ENCODE assay signal across 2 cellular contexts in genomic region chrX:30196322-30196721, GRCh38.
TF ChIP-seq lines count a peak whose summit lies in the region.

No MANE protein-coding gene starts in this region.

TF ChIP-seq in A549, 52 proteins besides CTCF, POLR2A, EP300 and RAD21:
- TF ChIP-seq FOSB (CRISPR knock-in tag; IDR thresholded peaks at IDR 0.05) (no peak), MYC (IDR thresholded peaks at IDR 0.05; ENCODE audit: borderline replicate concordance, low read length) (no peak), SREBF2 (IDR thresholded peaks at IDR 0.05) (no peak), CHD2 (IDR thresholded peaks at IDR 0.05; ENCODE audit: low read length, partially characterized antibody) (no peak), FOXS1 (CRISPR knock-in tag; IDR thresholded peaks at IDR 0.05) (no peak), RARB (CRISPR knock-in tag; IDR thresholded peaks at IDR 0.05) (no peak), HOXB13 (CRISPR knock-in tag; IDR thresholded peaks at IDR 0.05; ENCODE audit: low read depth) (no peak), HDAC2 (IDR thresholded peaks at IDR 0.05) (no peak), E2F6 (IDR thresholded peaks at IDR 0.05; ENCODE audit: borderline replicate concordance, low read depth) (no peak), FOSL2 (IDR thresholded peaks at IDR 0.05) (no peak), FOSL2 (CRISPR knock-in tag; IDR thresholded peaks at IDR 0.05) (no peak), BCL3 (IDR thresholded peaks at IDR 0.05) (no peak), USF2 (IDR thresholded peaks at IDR 0.05) (no peak), ELK1 (IDR thresholded peaks at IDR 0.05; ENCODE audit: low read depth, low read length) (no peak), HOXA7 (CRISPR knock-in tag; IDR thresholded peaks at IDR 0.05) (no peak)
TF ChIP-seq in A549: peak in this region for 0.

TF ChIP-seq in endothelial cell of umbilical vein, 7 proteins besides CTCF, POLR2A, EP300 and RAD21:
- TF ChIP-seq POLR2AphosphoS5 (IDR thresholded peaks at IDR 0.05; ENCODE audit: insufficient read depth, low read depth, low read length) = no peak
- TF ChIP-seq MAX (IDR thresholded peaks at IDR 0.05; ENCODE audit: insufficient read depth, insufficient read length) = no peak
- no peak for TF ChIP-seq MYC (IDR thresholded peaks at IDR 0.05; ENCODE audit: low read depth, low read length)
- no peak for TF ChIP-seq JUN (IDR thresholded peaks at IDR 0.05; ENCODE audit: borderline replicate concordance, insufficient read depth, insufficient read length, low read depth)
- no peak for TF ChIP-seq FOS (IDR thresholded peaks at IDR 0.05; ENCODE audit: borderline replicate concordance, insufficient read depth, low read length)
- no peak for TF ChIP-seq EZH2 (IDR thresholded peaks at IDR 0.05; ENCODE audit: borderline replicate concordance, low read depth, low read length, severe bottlenecking)
- no peak for TF ChIP-seq GATA2 (IDR thresholded peaks at IDR 0.05; ENCODE audit: insufficient read depth, insufficient read length, low read depth, low read length)
